9 cellular contexts compared by ENCODE assay signal in genomic region chr9:108885643-108886348, GRCh38. TPM values are rescaled to one million over a fixed set of nuclear protein-coding genes. Genes with fewer than 3 reads are reported as not detected.
DNase-seq lines count a peak whose midpoint lies in the region; ATAC-seq lines count a peak whose summit lies in the region.
"Had no signal": no experiment of that assay in that cellular context is flagged by ENCODE, and none has a peak within 500 bp of the region (broad histone marks: within the 10 kb centered on the region; RNA-seq: fewer than 3 reads in every experiment).

No MANE protein-coding gene starts in this region.

- no peaks in the 10 kb centered on the region for H3K4me1 ChIP-seq in mesendoderm (ENCODE audit: control insufficient read depth, low read depth, low read length)

- H2BK15ac ChIP-seq in mesendoderm (replicated peaks; ENCODE audit: low read depth) = no peak overlapping the region

- no peak overlapping the region for H3K9ac ChIP-seq in mesendoderm (ENCODE audit: low read length)

- H3K4ac ChIP-seq in mesendoderm (ENCODE audit: low read depth, low read length) = no peak overlapping the region

- H3K27me3 ChIP-seq in mesendoderm (ENCODE audit: insufficient read depth, low read length, poor library complexity) = no peaks in the 10 kb centered on the region

- peaks cover 4% of the 10 kb centered on the region for H3K36me3 ChIP-seq in mesendoderm (ENCODE audit: control insufficient read depth, insufficient read depth, low read length)

- no peak overlapping the region for H3K27ac ChIP-seq in mesendoderm (ENCODE audit: low read depth, low read length)

- H3K18ac ChIP-seq in mesendoderm (ENCODE audit: low read length) = no peak overlapping the region

- H3K4me3 Mint-ChIP-seq in activated naive CD8-positive, alpha-beta T cell = peak overlapping the region; percentile 52
- H3K4me3 Mint-ChIP-seq: naive B cell had no signal

- H3K4me1 Mint-ChIP-seq in activated naive CD8-positive, alpha-beta T cell (ENCODE audit: low read depth) = peaks cover 22% of the 10 kb centered on the region
- H3K4me1 Mint-ChIP-seq: naive B cell had no signal

- DNase-seq in DMS53 (lab: John Stamatoyannopoulos, UW) = peak; percentile 91
- DNase-seq in NCI-H510A treated with DMSO at 0.1 percent for 48 hours (lab: John Stamatoyannopoulos, UW) = peak; percentile 95
- peak; percentile 2 for DNase-seq in mesendoderm
- DNase-seq in GF-D8 (lab: John Stamatoyannopoulos, UW) = no peak
- no peak for DNase-seq in mesenteric fat pad (ENCODE audit: low spot score)
- DNase-seq: naive B cell had no signal

- no peaks in the 10 kb centered on the region for H3K79me2 ChIP-seq in mesendoderm (ENCODE audit: control insufficient read depth, insufficient read depth, low read length)

- H3K4me3 ChIP-seq in mesendoderm (ENCODE audit: low read length) = no peak overlapping the region

- peak overlapping the region; percentile 94 for H3K27ac Mint-ChIP-seq in activated naive CD8-positive, alpha-beta T cell

- H3K27me3 Mint-ChIP-seq in activated naive CD8-positive, alpha-beta T cell = no peaks in the 10 kb centered on the region
- H3K27me3 Mint-ChIP-seq: naive B cell had no signal

- H2BK5ac ChIP-seq in mesendoderm (ENCODE audit: low read length) = no peak overlapping the region

- no peak overlapping the region for H4K8ac ChIP-seq in mesendoderm (ENCODE audit: low read depth, low read length)

- H2BK120ac ChIP-seq in mesendoderm (ENCODE audit: low read depth, low read length) = no peak overlapping the region

- WGBS in mesendoderm (ENCODE audit: extremely low coverage, insufficient coverage, low lambda C conversion rate) = no CpG with 5 or more reads among the region's 1 CpG

- H3K9me3 Mint-ChIP-seq in activated naive CD8-positive, alpha-beta T cell (ENCODE audit: low read depth) = no peaks in the 10 kb centered on the region
- H3K9me3 Mint-ChIP-seq: naive B cell had no signal

- no peak overlapping the region for H3K56ac ChIP-seq in mesendoderm (ENCODE audit: low read length)

- H2AK5ac ChIP-seq in mesendoderm (ENCODE audit: low read length) = no peak overlapping the region

- peaks cover 23% of the 10 kb centered on the region for H3K36me3 Mint-ChIP-seq in activated naive CD8-positive, alpha-beta T cell

- H3K4me2 ChIP-seq in mesendoderm (ENCODE audit: low read length) = no peak overlapping the region

- H4K5ac ChIP-seq in mesendoderm (ENCODE audit: low read length) = no peak overlapping the region

- H3K79me1 ChIP-seq in mesendoderm (ENCODE audit: low read length) = no peaks in the 10 kb centered on the region

- ATAC-seq in GM19452 (IDR thresholded peaks at IDR 0.05; ENCODE audit: unreplicated experiment) (peak; percentile 99), HG03378 (IDR thresholded peaks at IDR 0.05; ENCODE audit: unreplicated experiment) (peak; percentile 99)

- H3K23ac ChIP-seq in mesendoderm (ENCODE audit: low read length) = no peak overlapping the region

RNA-seq across cellular contexts. Expression of gene ACTL7A, which starts 23.7 kb away (rescaled TPM):
- not detected for polyA plus RNA-seq in mesendoderm (2013, experiment 1 of 2)
- not detected for polyA plus RNA-seq in mesendoderm (2013, experiment 2 of 2)
- total RNA-seq in mesenteric fat pad = not detected

RNA-seq across cellular contexts. Expression of gene ACTL7B, which starts 30.0 kb away (rescaled TPM):
- not detected for polyA plus RNA-seq in mesendoderm (2013, experiment 1 of 2)
- not detected for polyA plus RNA-seq in mesendoderm (2013, experiment 2 of 2)
- total RNA-seq in mesenteric fat pad = not detected

RNA-seq across cellular contexts. Expression of gene ELP1, which starts 48.1 kb away (rescaled TPM):
- 21.8 TPM for polyA plus RNA-seq in mesendoderm (2013, experiment 1 of 2)
- polyA plus RNA-seq in mesendoderm (2013, experiment 2 of 2) = 23.0 TPM
- total RNA-seq in mesenteric fat pad = 14.5 TPM

RNA-seq across cellular contexts. Expression of gene ABITRAM, which starts 48.4 kb away (rescaled TPM):
- 14.5 TPM for polyA plus RNA-seq in mesendoderm (2013, experiment 1 of 2)
- polyA plus RNA-seq in mesendoderm (2013, experiment 2 of 2) = 13.6 TPM
- total RNA-seq in mesenteric fat pad = 10.4 TPM

Comparison
In these comparisons a context has a peak if more than half of its experiments do, and no peak if none do; other contexts are left out.
1. DNase-seq: peak in DMS53 (single experiment), NCI-H510A treated with DMSO at 0.1 percent for 48 hours (single experiment) and mesendoderm (single experiment); none in GF-D8 (single experiment) and mesenteric fat pad (single experiment).